ENCODE assay signal across 23 cellular contexts in the genomic region with DNA sequence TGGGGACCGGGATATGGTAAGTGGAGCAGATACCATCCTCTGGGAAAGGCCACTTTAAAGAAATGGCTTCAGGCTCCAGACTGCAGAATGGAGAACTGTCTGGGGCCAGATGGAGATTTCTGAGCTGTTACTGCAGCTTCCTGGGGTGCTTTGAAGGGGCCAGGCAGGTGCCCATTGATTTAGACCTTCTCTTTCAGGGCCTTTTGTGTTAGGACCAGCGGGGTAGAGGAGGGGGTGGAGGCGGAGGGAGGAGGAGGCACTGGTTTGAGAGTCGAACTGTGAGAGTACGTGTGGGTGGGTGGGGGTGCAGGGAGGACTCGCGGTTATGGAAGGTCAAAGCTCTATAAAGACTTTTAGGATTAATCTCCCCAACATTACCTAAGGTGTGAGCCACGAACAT. TPM values are rescaled to one million over a fixed set of nuclear protein-coding genes. Genes with fewer than 3 reads are reported as not detected.
A peak's percentile ranks its signal among the peaks of the same experiment; 100 is the strongest.
DNase-seq lines count a peak whose midpoint lies in the region; ATAC-seq and TF ChIP-seq lines count a peak whose summit lies in the region.
"Had no signal": no experiment of that assay in that cellular context is flagged by ENCODE, and none has a peak within 500 bp of the region (broad histone marks: within the 10 kb centered on the region; RNA-seq: fewer than 3 reads in every experiment).

No MANE protein-coding gene starts in this region.

- H3K9ac ChIP-seq in iPS-20b (ENCODE audit: low read depth, low read length): no peak overlapping the region
- H3K9ac ChIP-seq: BLaER1 treated with 17β-estradiol and CSF1 and Interleukin-3, amounts not matched to agents 10 nM and 100 nM; GM23248 had no signal

- ATAC-seq in Right ventricle myocardium superior (ENCODE audit: poor library complexity): no peak
- no peak for ATAC-seq in Right ventricle myocardium inferior
- ATAC-seq: A549, GM12878, HCT116 had no signal

- H3K4me3 ChIP-seq in H7 (ENCODE audit: insufficient read depth, low read depth, low read length) (no peak overlapping the region), iPS-20b (ENCODE audit: low read length) (peak overlapping the region; percentile 26), Peyer's patch (no peak overlapping the region)
- H3K4me3 ChIP-seq: A549; BLaER1 treated with 17β-estradiol and CSF1 and Interleukin-3, amounts not matched to agents 10 nM and 100 nM; GM12878; GM23248 had no signal

- no peak for TF ChIP-seq CTCF in Peyer's patch (IDR thresholded peaks at IDR 0.05)

- H3K27ac ChIP-seq in iPS-20b (ENCODE audit: low read length) (no peak overlapping the region), Peyer's patch (no peak overlapping the region)
- H3K27ac ChIP-seq: A549; BLaER1 treated with 17β-estradiol and CSF1 and Interleukin-3, amounts not matched to agents 10 nM and 100 nM; GM23248 had no signal

- DNase-seq in Right ventricle myocardium superior (peak; percentile 8), Right ventricle myocardium inferior (ENCODE audit: missing footprints) (no peak), H7 (peak; percentile 79), NCI-H69 (lab: John Stamatoyannopoulos, UW) (peak; percentile 15), Peyer's patch (no peak), anterior cingulate cortex (lab: John Stamatoyannopoulos, UW) (no peak), T1000 (lab: John Stamatoyannopoulos, UW) (no peak)
- DNase-seq: 8988T; ACHN; AML-193; BE2C; CD4-positive, alpha-beta T cell; DMS 273 treated with DMSO at 0.1 percent for 48 hours; DMS79; EL; GDM1; GM23248 had no signal

- intact Hi-C loops in Right ventricle myocardium superior (cut with DNase I) (no loop called here), Right ventricle myocardium inferior (cut with DNase I) (no loop called here)

- H3K9me3 ChIP-seq in iPS-20b (ENCODE audit: insufficient read depth, low read depth, low read length) (peaks cover 17% of the 10 kb centered on the region), Peyer's patch (no peaks in the 10 kb centered on the region)
- H3K9me3 ChIP-seq: BE2C had no signal

- peaks cover 4% of the 10 kb centered on the region; the same call in 1 of the 2 replicates for H3K4me1 ChIP-seq in iPS-20b (ENCODE audit: insufficient read depth, low read length)
- H3K4me1 ChIP-seq in Peyer's patch: no peaks in the 10 kb centered on the region
- H3K4me1 ChIP-seq: A549, BE2C had no signal

- H3K27me3 ChIP-seq in H7 (ENCODE audit: control insufficient read depth, insufficient read depth, low read length) (no peaks in the 10 kb centered on the region), iPS-20b (ENCODE audit: insufficient read depth, low read length) (no peaks in the 10 kb centered on the region), Peyer's patch (no peaks in the 10 kb centered on the region)
- H3K27me3 ChIP-seq: BLaER1 treated with 17β-estradiol and CSF1 and Interleukin-3, amounts not matched to agents 10 nM and 100 nM had no signal

- peaks cover 1% of the 10 kb centered on the region; the same call in 1 of the 2 replicates for H3K36me3 ChIP-seq in H7 (replicated peaks; ENCODE audit: control insufficient read depth, insufficient read depth, low read length)
- no peaks in the 10 kb centered on the region for H3K36me3 ChIP-seq in iPS-20b (ENCODE audit: insufficient read depth, low read depth, low read length)
- no peaks in the 10 kb centered on the region for H3K36me3 ChIP-seq in Peyer's patch
- H3K36me3 ChIP-seq: BE2C; BLaER1 treated with 17β-estradiol and CSF1 and Interleukin-3, amounts not matched to agents 10 nM and 100 nM had no signal

- no peak for TF ChIP-seq POLR2A in Peyer's patch (IDR thresholded peaks at IDR 0.05)

RNA-seq across cellular contexts. Expression of a gene that starts 11.4 kb away (rescaled TPM):
- 0.46 TPM for total RNA-seq in Right ventricle myocardium superior
- total RNA-seq in Right ventricle myocardium inferior: 1.8 TPM
- total RNA-seq in H7 (2014; rRNA removed; shearing (Covaris generic)): 0.55 and 1.2 TPM in 2 replicates
- 1 to 10 TPM in 1 of 4 donors, not detected in 3; 1.2 TPM for total RNA-seq in Peyer's patch
- total RNA-seq: CD4-positive, alpha-beta T cell; CD8-positive, alpha-beta memory T cell; GM12878; GM23248 had no signal

RNA-seq across cellular contexts. Expression of a gene that starts 26.4 kb away (rescaled TPM):
- total RNA-seq in Right ventricle myocardium superior: 7.2 TPM
- total RNA-seq in Right ventricle myocardium inferior: 8.2 TPM
- total RNA-seq in H7 (2014; rRNA removed; shearing (Covaris generic)): 1.3 and 1.6 TPM in 2 replicates
- total RNA-seq in Peyer's patch: 10 to 100 TPM; 17.3 to 99.7 (median 75.2) TPM

Comparison
In these comparisons a context has a peak if more than half of its experiments do, and no peak if none do; other contexts are left out.
1. DNase-seq: peak in Right ventricle myocardium superior (single experiment), H7 (single experiment) and NCI-H69 (single experiment); none in Right ventricle myocardium inferior (single experiment), Peyer's patch (0 of 3), anterior cingulate cortex (0 of 58) and T1000 (single experiment).